ENCODE assay signal across 17 cellular contexts in genomic region chr12:124679047-124679446, GRCh38.
DNase-seq lines count a peak whose midpoint lies in the region; ATAC-seq and TF ChIP-seq lines count a peak whose summit lies in the region.
"Had no signal": no experiment of that assay in that cellular context is flagged by ENCODE, and none has a peak within 500 bp of the region (broad histone marks: within the 10 kb centered on the region; RNA-seq: fewer than 3 reads in every experiment).

No MANE protein-coding gene starts in this region.

- H3K4me1 ChIP-seq in SK-N-SH (ENCODE audit: control insufficient read depth in 1 of 2, insufficient read depth in 2 of 2, low read depth in 1 of 2, low read length in 1 of 2) (peaks cover 25 to 47% of the 10 kb centered on the region in 2 experiments; a peak in 3 of 4 replicates), mesodermal cell (ENCODE audit: control insufficient read depth, insufficient read depth, low read length, poor library complexity, severe bottlenecking) (peaks cover 59% of the 10 kb centered on the region), thoracic aorta (ENCODE audit: control insufficient read depth in 1 of 2, low read depth in 2 of 2) (peaks cover 34 to 90% of the 10 kb centered on the region in 2 donors), mucosa of descending colon (ENCODE audit: low read depth) (peaks cover 4% of the 10 kb centered on the region)
- H3K4me1 ChIP-seq: colonic mucosa had no signal

- no peak overlapping the region for H2AFZ ChIP-seq in SK-N-SH (ENCODE audit: low read depth)

- H4K20me1 ChIP-seq in SK-N-SH (ENCODE audit: insufficient read depth), result no peaks in the 10 kb centered on the region

- H3K27me3 Mint-ChIP-seq in brain (peaks cover 13% of the 10 kb centered on the region), Calu3 (ENCODE audit: unreplicated experiment) (no peaks in the 10 kb centered on the region)

- WGBS in SK-N-SH (ENCODE audit: low lambda C conversion rate), result 93% methylated on average over 4 of the region's 4 CpGs
- 79 to 81% methylated on average over 4 of the region's 4 CpGs for WGBS in mesodermal cell (ENCODE audit: insufficient coverage in 2 of 2), 2 experiments

- TF ChIP-seq CTCF in SK-N-SH (IDR thresholded peaks at IDR 0.05), result no peak
- no peak for TF ChIP-seq CTCF in brain (conservative IDR thresholded peaks at IDR 0.05)
- no peak for TF ChIP-seq CTCF in thoracic aorta (IDR thresholded peaks at IDR 0.05)
- no peak for TF ChIP-seq CTCF in mucosa of descending colon (IDR thresholded peaks at IDR 0.05)
- TF ChIP-seq CTCF in Calu3 (IDR thresholded peaks at IDR 0.05; ENCODE audit: unreplicated experiment), result no peak

- H3K27ac Mint-ChIP-seq in brain (peak overlapping the region; percentile 37 to 81 (median 63)), Calu3 (ENCODE audit: unreplicated experiment) (no peak overlapping the region)
- H3K27ac Mint-ChIP-seq: stimulated activated naive CD8-positive, alpha-beta T cell treated with anti-CD3 and anti-CD28 coated beads, Interleukin-15, amount 100 ng/mL, for 72 hours had no signal

- 0 out of 2 replicates have a peak overlapping the region, but pooled peaks have one; percentile 7 for H3K4me2 ChIP-seq in SK-N-SH

- H3K9me3 ChIP-seq in SK-N-SH (no peaks in the 10 kb centered on the region), mesodermal cell (ENCODE audit: control insufficient read depth, low read length) (no peaks in the 10 kb centered on the region), thoracic aorta (no peaks in the 10 kb centered on the region), mucosa of descending colon (no peaks in the 10 kb centered on the region)
- H3K9me3 ChIP-seq: BE2C, colonic mucosa had no signal

- H3K36me3 ChIP-seq in SK-N-SH (replicated peaks in 1 of 2; ENCODE audit: control insufficient read depth in 1 of 2, insufficient read depth in 2 of 2, low read length in 1 of 2) (no peaks in the 10 kb centered on the region), mesodermal cell (ENCODE audit: control insufficient read depth, insufficient read depth, low read length) (no peaks in the 10 kb centered on the region), thoracic aorta (no peaks in the 10 kb centered on the region), mucosa of descending colon (ENCODE audit: low read depth) (no peaks in the 10 kb centered on the region)
- H3K36me3 ChIP-seq: BE2C, colonic mucosa had no signal

- no peaks in the 10 kb centered on the region for H3K36me3 Mint-ChIP-seq in brain
- peaks cover 25% of the 10 kb centered on the region for H3K36me3 Mint-ChIP-seq in Calu3 (ENCODE audit: insufficient read depth, unreplicated experiment)

- H3K79me2 ChIP-seq in SK-N-SH (ENCODE audit: insufficient read depth), result no peaks in the 10 kb centered on the region

- POLR2A ChIA-PET in SK-N-SH (lab: Yijun Ruan, JAX), result no interaction called here

- DNase-seq in SK-N-SH (no peak), thoracic aorta (ENCODE audit: low spot score) (no peak), mucosa of descending colon (no peak), middle frontal gyrus (ENCODE audit: extremely low spot score, low spot score) (no peak), Calu3 (no peak)
- DNase-seq: activated CD4-positive, alpha-beta T cell treated with anti-CD3 and anti-CD28 coated beads for 48 hours; activated gamma-delta T cell treated with Interleukin-2 at 50 U/mL for 16 hours; BE2C; left colon; NCI-H1417 treated with DMSO at 0.1 percent for 48 hours; NCI-H82; stimulated activated naive CD8-positive, alpha-beta T cell treated with anti-CD3 and anti-CD28 coated beads, Interleukin-15, amount 100 ng/mL, for 72 hours had no signal

- no peak for TF ChIP-seq EP300 in SK-N-SH (IDR thresholded peaks at IDR 0.05; ENCODE audit: borderline replicate concordance in 1 of 2, low read depth in 1 of 2, low read length in 1 of 2)

- H3K9me3 Mint-ChIP-seq in brain, result peaks cover 0 to 21% (median 3%) of the 10 kb centered on the region in 5 experiments
- H3K9me3 Mint-ChIP-seq in Calu3 (ENCODE audit: low read depth, unreplicated experiment), result no peaks in the 10 kb centered on the region
- H3K9me3 Mint-ChIP-seq: stimulated activated naive CD8-positive, alpha-beta T cell treated with anti-CD3 and anti-CD28 coated beads, Interleukin-15, amount 100 ng/mL, for 72 hours had no signal

- H3K27ac ChIP-seq in SK-N-SH (ENCODE audit: low read depth in 2 of 2, low read length in 1 of 2) (no peak overlapping the region), mesodermal cell (ENCODE audit: low read depth, low read length, severe bottlenecking) (peak overlapping the region; percentile 29), thoracic aorta (peak overlapping the region; percentile 43 to 85)
- H3K27ac ChIP-seq: 22Rv1, colonic mucosa had no signal

- H3K9ac ChIP-seq in SK-N-SH, result no peak overlapping the region

- BruUV-seq in Calu3 (replicated peaks; lab: Mats Ljungman, UMichigan), result no TSS peak

- peaks cover 80% of the 10 kb centered on the region for H3K4me1 Mint-ChIP-seq in brain
- H3K4me1 Mint-ChIP-seq in Calu3 (ENCODE audit: low read depth, unreplicated experiment), result peaks cover 53% of the 10 kb centered on the region

- no peak for TF ChIP-seq RAD21 in SK-N-SH (IDR thresholded peaks at IDR 0.05; ENCODE audit: low read length)

- peaks cover 18% of the 10 kb centered on the region for H3F3A ChIP-seq in SK-N-SH (replicated peaks; ENCODE audit: insufficient read depth)

- intact Hi-C loops in mucosa of descending colon (cut with DNase I, micrococcal nuclease) (no loop called here), Calu3 (cut with micrococcal nuclease; ENCODE audit: unreplicated experiment) (no loop called here)

- no peak overlapping the region for H3K4me3 Mint-ChIP-seq in brain
- H3K4me3 Mint-ChIP-seq in Calu3 (ENCODE audit: low read depth, unreplicated experiment), result no peak overlapping the region
- H3K4me3 Mint-ChIP-seq: stimulated activated naive CD8-positive, alpha-beta T cell treated with anti-CD3 and anti-CD28 coated beads, Interleukin-15, amount 100 ng/mL, for 72 hours had no signal

- H3K4me3 ChIP-seq in SK-N-SH (ENCODE audit: low read depth in 2 of 2, low read length in 1 of 2), result no peak overlapping the region
- no peak overlapping the region for H3K4me3 ChIP-seq in mesodermal cell (ENCODE audit: extremely low read depth, insufficient read depth, low read length, poor library complexity, severe bottlenecking)
- H3K4me3 ChIP-seq in thoracic aorta, result no peak overlapping the region
- H3K4me3 ChIP-seq in mucosa of descending colon, result no peak overlapping the region
- H3K4me3 ChIP-seq: colonic mucosa had no signal

- CTCF ChIA-PET in SK-N-SH (lab: Yijun Ruan, JAX), result interaction anchor here (1.7 kb wide), 1 partner anchor 87 kb away, joined by 5 read pairs; no protein-coding TSS in a partner anchor
- CTCF ChIA-PET in Calu3 (lab: Charles Lee), result no interaction called here

- H3K9me2 ChIP-seq in SK-N-SH, result no peaks in the 10 kb centered on the region

- ATAC-seq in SK-N-SH treated with all-trans-retinoic acid at 6 μM for 48 hours, result no peak
- ATAC-seq in thoracic aorta (ENCODE audit: insufficient number of reproducible peaks, low FRiP score, low read depth), result no peak
- no peak for ATAC-seq in mucosa of descending colon
- ATAC-seq: stimulated activated naive CD8-positive, alpha-beta T cell treated with anti-CD3 and anti-CD28 coated beads, Interleukin-15, amount 100 ng/mL, for 72 hours had no signal

- H3K27me3 ChIP-seq in SK-N-SH (ENCODE audit: insufficient read depth) (no peaks in the 10 kb centered on the region), thoracic aorta (replicated peaks; ENCODE audit: insufficient read depth) (no peaks in the 10 kb centered on the region)
- H3K27me3 ChIP-seq: BE2C, colonic mucosa had no signal

TF ChIP-seq in SK-N-SH, 30 proteins besides CTCF, POLR2A, EP300 and RAD21 (continues in another document):
- TF ChIP-seq CHD2 (IDR thresholded peaks at IDR 0.05; ENCODE audit: low read length, partially characterized antibody) (no peak), FOSL2 (IDR thresholded peaks at IDR 0.05; ENCODE audit: borderline replicate concordance, low read depth) (no peak), SMC3 (IDR thresholded peaks at IDR 0.05; ENCODE audit: low read depth, low read length) (no peak)

TF ChIP-seq in SK-N-SH treated with all-trans-retinoic acid at 6 μM for 48 hours, 23 proteins besides CTCF, POLR2A, EP300 and RAD21 (continues in another document):
- TF ChIP-seq RARB (CRISPR knock-in tag; IDR thresholded peaks at IDR 0.05), result no peak
- TF ChIP-seq ISL1 (CRISPR knock-in tag; IDR thresholded peaks at IDR 0.05), result no peak
- TF ChIP-seq ZFP30 (CRISPR knock-in tag; IDR thresholded peaks at IDR 0.05), result no peak
- TF ChIP-seq CSRNP3 (CRISPR knock-in tag; IDR thresholded peaks at IDR 0.05), result no peak
- TF ChIP-seq ZNF8 (CRISPR knock-in tag; IDR thresholded peaks at IDR 0.05), result no peak
- TF ChIP-seq CREB5 (CRISPR knock-in tag; IDR thresholded peaks at IDR 0.05; ENCODE audit: low read depth), result no peak
- no peak for TF ChIP-seq ESRRG (CRISPR knock-in tag; IDR thresholded peaks at IDR 0.05)
- TF ChIP-seq ARNTL (CRISPR knock-in tag; IDR thresholded peaks at IDR 0.05; ENCODE audit: borderline replicate concordance, low read depth), result no peak

Comparison
In these comparisons a context has a peak if more than half of its experiments do, and no peak if none do; other contexts are left out.
1. H3K27ac ChIP-seq: peak in mesodermal cell (single experiment) and thoracic aorta (2 of 2); none in SK-N-SH (0 of 2).